In the genomic region with DNA sequence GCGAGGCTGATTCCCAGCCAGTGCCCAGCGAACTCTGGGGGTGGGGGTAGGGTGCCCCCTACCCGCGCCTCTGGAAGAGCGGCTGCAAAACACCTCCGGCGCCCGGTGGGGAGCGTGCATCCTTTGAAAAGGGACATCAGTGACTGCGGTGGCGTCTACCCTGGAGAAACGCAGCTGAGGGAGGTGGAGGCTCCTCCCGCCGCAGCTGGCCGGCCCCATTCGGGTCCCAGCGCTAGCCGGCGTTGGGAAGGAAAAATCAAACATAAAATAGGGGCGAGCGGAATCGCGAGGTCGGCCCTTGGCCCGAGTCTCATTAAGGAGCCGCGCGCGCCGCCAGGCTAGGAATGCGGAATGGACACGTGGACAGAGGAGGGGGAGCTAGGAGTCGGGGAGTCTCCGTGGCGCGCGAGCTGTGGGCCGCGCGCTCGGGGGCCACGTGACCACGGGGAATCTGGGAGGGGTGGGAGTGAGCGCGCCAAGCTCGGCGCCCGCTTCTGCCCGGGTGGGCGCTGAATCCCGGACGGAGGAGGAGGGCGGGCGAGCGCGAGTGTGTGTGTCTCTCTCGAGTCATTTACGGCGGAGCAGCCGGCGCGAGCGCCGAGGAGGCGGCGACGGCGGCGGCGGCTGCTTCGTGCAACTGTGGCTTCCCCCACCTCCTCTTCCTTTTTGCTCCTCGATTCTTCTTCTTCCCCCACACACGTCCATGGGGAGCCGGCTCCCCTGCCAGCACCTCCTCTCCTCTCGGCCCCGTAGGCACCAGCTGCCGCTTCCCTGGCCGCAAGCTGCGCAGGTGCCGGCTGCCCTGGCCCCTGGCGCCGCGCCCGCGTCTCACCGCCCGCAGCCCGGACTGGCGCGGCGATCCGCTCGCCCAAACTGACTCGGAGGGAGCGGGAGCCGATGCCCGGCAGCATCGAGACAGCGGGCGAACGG, we compare ENCODE assay signal across 1 cellular context.
TF ChIP-seq lines count a peak whose summit lies in the region.

A gene with protein sequence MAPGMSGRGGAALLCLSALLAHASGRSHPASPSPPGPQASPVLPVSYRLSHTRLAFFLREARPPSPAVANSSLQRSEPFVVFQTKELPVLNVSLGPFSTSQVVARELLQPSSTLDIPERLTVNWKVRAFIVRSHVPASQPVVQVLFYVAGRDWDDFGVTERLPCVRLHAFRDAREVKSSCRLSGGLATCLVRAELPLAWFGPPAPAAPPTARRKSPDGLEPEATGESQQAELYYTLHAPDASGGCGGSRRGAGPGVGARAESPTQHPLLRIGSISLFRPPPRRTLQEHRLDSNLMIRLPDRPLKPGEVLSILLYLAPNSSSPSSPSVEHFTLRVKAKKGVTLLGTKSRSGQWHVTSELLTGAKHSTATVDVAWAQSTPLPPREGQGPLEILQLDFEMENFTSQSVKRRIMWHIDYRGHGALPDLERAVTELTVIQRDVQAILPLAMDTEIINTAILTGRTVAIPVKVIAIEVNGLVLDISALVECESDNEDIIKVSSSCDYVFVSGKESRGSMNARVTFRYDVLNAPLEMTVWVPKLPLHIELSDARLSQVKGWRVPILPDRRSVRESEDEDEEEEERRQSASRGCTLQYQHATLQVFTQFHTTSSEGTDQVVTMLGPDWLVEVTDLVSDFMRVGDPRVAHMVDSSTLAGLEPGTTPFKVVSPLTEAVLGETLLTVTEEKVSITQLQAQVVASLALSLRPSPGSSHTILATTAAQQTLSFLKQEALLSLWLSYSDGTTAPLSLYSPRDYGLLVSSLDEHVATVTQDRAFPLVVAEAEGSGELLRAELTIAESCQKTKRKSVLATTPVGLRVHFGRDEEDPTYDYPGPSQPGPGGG (N-terminal part only) (plus strand): TSS at position 566 of the 930 bp plus-strand sequence. CDS start 1,495 bp downstream, outside the sequence.

TF ChIP-seq in HepG2, 621 proteins besides CTCF, POLR2A, EP300 and RAD21 (continued from another document):
- TF ChIP-seq ZMAT5 (CRISPR knock-in tag; IDR thresholded peaks at IDR 0.05; ENCODE audit: borderline replicate concordance, low read depth) (no peak), NR3C1 (CRISPR knock-in tag; IDR thresholded peaks at IDR 0.05) (no peak), HNRNPLL (IDR thresholded peaks at IDR 0.05; ENCODE audit: low read depth, low read length, poor library complexity, severe bottlenecking) (peak; percentile 64), MLX (CRISPR knock-in tag; IDR thresholded peaks at IDR 0.05) (no peak), EZH2 (conservative IDR thresholded peaks at IDR 0.05; ENCODE audit: low read depth, low read length) (0 out of 2 replicates have a peak, but pooled peaks have one; percentile 32), ZNF784 (CRISPR knock-in tag; IDR thresholded peaks at IDR 0.05; ENCODE audit: borderline replicate concordance) (no peak)
- TF ChIP-seq, protein P1, sequence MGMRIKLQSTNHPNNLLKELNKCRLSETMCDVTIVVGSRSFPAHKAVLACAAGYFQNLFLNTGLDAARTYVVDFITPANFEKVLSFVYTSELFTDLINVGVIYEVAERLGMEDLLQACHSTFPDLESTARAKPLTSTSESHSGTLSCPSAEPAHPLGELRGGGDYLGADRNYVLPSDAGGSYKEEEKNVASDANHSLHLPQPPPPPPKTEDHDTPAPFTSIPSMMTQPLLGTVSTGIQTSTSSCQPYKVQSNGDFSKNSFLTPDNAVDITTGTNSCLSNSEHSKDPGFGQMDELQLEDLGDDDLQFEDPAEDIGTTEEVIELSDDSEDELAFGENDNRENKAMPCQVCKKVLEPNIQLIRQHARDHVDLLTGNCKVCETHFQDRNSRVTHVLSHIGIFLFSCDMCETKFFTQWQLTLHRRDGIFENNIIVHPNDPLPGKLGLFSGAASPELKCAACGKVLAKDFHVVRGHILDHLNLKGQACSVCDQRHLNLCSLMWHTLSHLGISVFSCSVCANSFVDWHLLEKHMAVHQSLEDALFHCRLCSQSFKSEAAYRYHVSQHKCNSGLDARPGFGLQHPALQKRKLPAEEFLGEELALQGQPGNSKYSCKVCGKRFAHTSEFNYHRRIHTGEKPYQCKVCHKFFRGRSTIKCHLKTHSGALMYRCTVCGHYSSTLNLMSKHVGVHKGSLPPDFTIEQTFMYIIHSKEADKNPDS (CRISPR knock-in tag; IDR thresholded peaks at IDR 0.05): no peak
TF ChIP-seq in HepG2: peak in this region for 2.
